ENCODE assay signal across 19 cellular contexts in genomic region chr6:14379568-14379967, GRCh38.
"Had no signal": no experiment of that assay in that cellular context is flagged by ENCODE, and none has a peak within 500 bp of the region (broad histone marks: within the 10 kb centered on the region; RNA-seq: fewer than 3 reads in every experiment).

No MANE protein-coding gene starts in this region.

- DNase-seq: activated CD4-positive, alpha-beta T cell treated with anti-CD3 and anti-CD28 coated beads, Interleukin-2, amount 50 U/mL, for 4 hours; activated effector memory CD4-positive, alpha-beta T cell treated with anti-CD3 and anti-CD28 coated beads, Interleukin-2, amount 50 U/mL, for 16 hours; activated T-cell treated with anti-CD3 and anti-CD28 coated beads, Interleukin-2, amount 50 U/mL, for 72 hours; gastrocnemius medialis; head of caudate nucleus; kidney; midbrain; nephron progenitor cell; spleen; stimulated activated naive B cell treated with anti-CD40 and anti-IgM and Interleukin-4, amounts not matched to agents 10 μg/mL and 1 μg/mL and 100 μg/mL, for 72 hours; upper lobe of left lung; WERI-Rb-1 had no signal

- H3K4me3 Mint-ChIP-seq: activated naive CD4-positive, alpha-beta T cell treated with anti-CD3 and anti-CD28 coated beads, Interleukin-2, amount 50 U/mL, for 24 hours; activated T-cell treated with anti-CD3 and anti-CD28 coated beads, Interleukin-2, amount 50 U/mL, for 72 hours; central memory CD8-positive, alpha-beta T cell; nephron progenitor cell; stimulated activated naive B cell treated with anti-CD40 and anti-IgM and Interleukin-4, amounts not matched to agents 10 μg/mL and 1 μg/mL and 100 μg/mL, for 72 hours had no signal

- H3K27me3 ChIP-seq: ascending aorta, spleen, upper lobe of left lung had no signal

- ATAC-seq: activated T-cell treated with anti-CD3 and anti-CD28 coated beads, Interleukin-2, amount 50 U/mL, for 72 hours; esophagus mucosa; gastrocnemius medialis; left lobe of liver; stimulated activated naive B cell treated with anti-CD40 and anti-IgM and Interleukin-4, amounts not matched to agents 10 μg/mL and 1 μg/mL and 100 μg/mL, for 72 hours had no signal

- H3K36me3 ChIP-seq: ascending aorta, gastrocnemius medialis, spleen, thoracic aorta, upper lobe of left lung, WERI-Rb-1 had no signal

- H3K9me3 ChIP-seq: ascending aorta, gastrocnemius medialis, spleen, thoracic aorta, upper lobe of left lung had no signal

- H3K27ac ChIP-seq: ascending aorta, coronary artery, gastrocnemius medialis, spleen, thoracic aorta, upper lobe of left lung, WERI-Rb-1 had no signal

- H3K36me3 Mint-ChIP-seq: activated naive CD4-positive, alpha-beta T cell treated with anti-CD3 and anti-CD28 coated beads, Interleukin-2, amount 50 U/mL, for 24 hours had no signal

- H3K4me3 ChIP-seq: ascending aorta, coronary artery, gastrocnemius medialis, spleen, thoracic aorta, upper lobe of left lung had no signal

- H3K9me3 Mint-ChIP-seq: activated naive CD4-positive, alpha-beta T cell treated with anti-CD3 and anti-CD28 coated beads, Interleukin-2, amount 50 U/mL, for 24 hours; central memory CD8-positive, alpha-beta T cell; stimulated activated naive B cell treated with anti-CD40 and anti-IgM and Interleukin-4, amounts not matched to agents 10 μg/mL and 1 μg/mL and 100 μg/mL, for 72 hours had no signal

- H3K4me1 ChIP-seq: ascending aorta, gastrocnemius medialis, upper lobe of left lung had no signal

- H3K27ac Mint-ChIP-seq: activated naive CD4-positive, alpha-beta T cell treated with anti-CD3 and anti-CD28 coated beads, Interleukin-2, amount 50 U/mL, for 24 hours; activated T-cell treated with anti-CD3 and anti-CD28 coated beads, Interleukin-2, amount 50 U/mL, for 72 hours; nephron progenitor cell; stimulated activated naive B cell treated with anti-CD40 and anti-IgM and Interleukin-4, amounts not matched to agents 10 μg/mL and 1 μg/mL and 100 μg/mL, for 72 hours had no signal

- H3K27me3 Mint-ChIP-seq: stimulated activated naive B cell treated with anti-CD40 and anti-IgM and Interleukin-4, amounts not matched to agents 10 μg/mL and 1 μg/mL and 100 μg/mL, for 72 hours had no signal
